ENCODE assay signal across 11 cellular contexts in the genomic region with DNA sequence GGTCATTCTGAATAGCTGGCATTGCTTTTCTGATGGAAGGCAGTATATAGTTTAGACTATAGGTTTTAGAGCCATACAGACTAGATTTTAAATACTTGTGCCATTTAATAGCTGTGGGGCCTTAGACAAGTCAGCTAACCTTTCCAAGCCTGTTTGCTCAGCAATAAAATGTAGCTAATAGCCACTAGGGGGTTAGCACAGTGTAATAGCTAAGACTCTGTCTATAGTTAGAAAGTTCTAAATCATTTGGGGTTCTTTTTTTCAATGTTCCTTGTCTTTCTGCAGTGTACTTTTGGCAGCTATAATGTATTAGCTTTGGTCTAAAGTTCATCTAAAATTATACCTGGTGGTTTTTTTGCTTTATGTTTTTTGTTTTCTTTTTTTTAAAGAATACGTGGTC. TPM values are rescaled to one million over a fixed set of nuclear protein-coding genes. Genes with fewer than 3 reads are reported as not detected.
DNase-seq lines count a peak whose midpoint lies in the region; ATAC-seq lines count a peak whose summit lies in the region.
"Had no signal": no experiment of that assay in that cellular context is flagged by ENCODE, and none has a peak within 500 bp of the region (broad histone marks: within the 10 kb centered on the region; RNA-seq: fewer than 3 reads in every experiment).

No MANE protein-coding gene starts in this region.

- ATAC-seq in activated CD8-positive, alpha-beta T cell treated with anti-CD3 and anti-CD28 coated beads, Interleukin-2, amount 10 ng/mL, durations not matched to agents 7 days and 5 days, result peak; percentile 69
- ATAC-seq in naive B cell (ENCODE audit: low read depth in 2 of 2), result peak; percentile 47 to 52
- no peak for ATAC-seq in HG02840 (IDR thresholded peaks at IDR 0.05; ENCODE audit: low FRiP score, unreplicated experiment)
- no peak for ATAC-seq in GM18502 (IDR thresholded peaks at IDR 0.05; ENCODE audit: poor library complexity, unreplicated experiment)

- POLR2A ChIA-PET in activated CD8-positive, alpha-beta T cell treated with anti-CD3 and anti-CD28 coated beads, Interleukin-2, amount 10 ng/mL, durations not matched to agents 7 days and 5 days (lab: Charles Lee), result interaction anchor here (1.0 kb wide), 1 partner anchor 78 kb away, joined by 14 read pairs; no protein-coding TSS in a partner anchor

- peak; percentile 30 for DNase-seq in DMS53 (lab: John Stamatoyannopoulos, UW)
- DNase-seq in DMS53 treated with DMSO at 0.1 percent for 48 hours (lab: John Stamatoyannopoulos, UW; ENCODE audit: unreplicated experiment), result no peak
- DNase-seq in KBM-7, result peak; percentile 16
- DNase-seq in activated CD8-positive, alpha-beta T cell treated with anti-CD3 and anti-CD28 coated beads, Interleukin-2, amount 10 ng/mL, durations not matched to agents 7 days and 5 days, result no peak
- DNase-seq in naive B cell, result no peak
- DNase-seq in stimulated activated naive CD4-positive, alpha-beta T cell treated with Interleukin-2 at 50 U/mL for 16 hours (lab: John Stamatoyannopoulos, UW), result no peak
- DNase-seq: activated naive CD8-positive, alpha-beta T cell treated with anti-CD3 and anti-CD28 coated beads, Interleukin-2, amount 10 ng/mL, durations not matched to agents 7 days and 5 days; nucleus accumbens; stimulated activated CD4-positive, alpha-beta T cell treated with anti-CD3 and anti-CD28 coated beads, Interleukin-4, amount 100 ng/mL, for 1 hour had no signal

- H3K4me3 Mint-ChIP-seq in activated CD8-positive, alpha-beta T cell treated with anti-CD3 and anti-CD28 coated beads, Interleukin-2, amount 10 ng/mL, durations not matched to agents 7 days and 5 days, result no peak overlapping the region
- H3K4me3 Mint-ChIP-seq in naive B cell, result no peak overlapping the region
- H3K4me3 Mint-ChIP-seq: activated naive CD8-positive, alpha-beta T cell treated with anti-CD3 and anti-CD28 coated beads, Interleukin-2, amount 10 ng/mL, durations not matched to agents 7 days and 5 days had no signal

- H3K27ac Mint-ChIP-seq in activated CD8-positive, alpha-beta T cell treated with anti-CD3 and anti-CD28 coated beads, Interleukin-2, amount 10 ng/mL, durations not matched to agents 7 days and 5 days, result no peak overlapping the region
- H3K27ac Mint-ChIP-seq in naive B cell, result peak overlapping the region in 1 of 6 donors; percentile 75
- H3K27ac Mint-ChIP-seq: activated naive CD8-positive, alpha-beta T cell treated with anti-CD3 and anti-CD28 coated beads, Interleukin-2, amount 10 ng/mL, durations not matched to agents 7 days and 5 days had no signal

- in situ Hi-C loops in KBM-7 (cut with MboI; ENCODE audit: low pct_unique_long_range_greater_than_20kb, low sequenced_read_pairs), result no loop called here

- H3K4me1 Mint-ChIP-seq in activated CD8-positive, alpha-beta T cell treated with anti-CD3 and anti-CD28 coated beads, Interleukin-2, amount 10 ng/mL, durations not matched to agents 7 days and 5 days (ENCODE audit: low read depth), result peaks cover 20% of the 10 kb centered on the region
- H3K4me1 Mint-ChIP-seq in naive B cell, result peaks cover 0 to 5% (median 0%) of the 10 kb centered on the region in 3 donors

- CTCF ChIA-PET in activated CD8-positive, alpha-beta T cell treated with anti-CD3 and anti-CD28 coated beads, Interleukin-2, amount 10 ng/mL, durations not matched to agents 7 days and 5 days (lab: Charles Lee), result interaction anchor here (0.6 to 1.7 kb wide), 8 partner anchors 8 to 161 kb away, joined by 3 to 8 read pairs (median 4); partner anchors contain the start of genes DDX21 and KIFBP

- no peaks in the 10 kb centered on the region for H3K9me3 Mint-ChIP-seq in activated CD8-positive, alpha-beta T cell treated with anti-CD3 and anti-CD28 coated beads, Interleukin-2, amount 10 ng/mL, durations not matched to agents 7 days and 5 days (ENCODE audit: insufficient read depth)
- H3K9me3 Mint-ChIP-seq in naive B cell, result no peaks in the 10 kb centered on the region
- H3K9me3 Mint-ChIP-seq: activated naive CD8-positive, alpha-beta T cell treated with anti-CD3 and anti-CD28 coated beads, Interleukin-2, amount 10 ng/mL, durations not matched to agents 7 days and 5 days had no signal

- peaks cover 65% of the 10 kb centered on the region for H3K36me3 Mint-ChIP-seq in activated CD8-positive, alpha-beta T cell treated with anti-CD3 and anti-CD28 coated beads, Interleukin-2, amount 10 ng/mL, durations not matched to agents 7 days and 5 days (ENCODE audit: low read depth)
- peaks cover 5 to 29% of the 10 kb centered on the region in 2 donors for H3K36me3 Mint-ChIP-seq in naive B cell

- H3K27me3 Mint-ChIP-seq in activated CD8-positive, alpha-beta T cell treated with anti-CD3 and anti-CD28 coated beads, Interleukin-2, amount 10 ng/mL, durations not matched to agents 7 days and 5 days (ENCODE audit: low read depth), result no peaks in the 10 kb centered on the region
- H3K27me3 Mint-ChIP-seq in naive B cell, result no peaks in the 10 kb centered on the region
- H3K27me3 Mint-ChIP-seq: activated naive CD8-positive, alpha-beta T cell treated with anti-CD3 and anti-CD28 coated beads, Interleukin-2, amount 10 ng/mL, durations not matched to agents 7 days and 5 days had no signal

RNA-seq across cellular contexts. Expression of gene KIFBP, which starts 7.5 kb away (rescaled TPM):
- total RNA-seq in activated CD8-positive, alpha-beta T cell treated with anti-CD3 and anti-CD28 coated beads, Interleukin-2, amount 10 ng/mL, durations not matched to agents 7 days and 5 days, result 10 to 100 TPM; 13.7 to 16.5 TPM
- polyA plus RNA-seq in naive B cell (ENCODE audit: low read depth in 6 of 6), result 1 to 10 TPM in 5 of 6 donors, not detected in 1; 2.8 to 6.9 (median 4.4) TPM

RNA-seq across cellular contexts. Expression of gene DDX21, which starts 25.1 kb away (rescaled TPM):
- 10 to 100 TPM; 94.7 to 94.9 TPM for total RNA-seq in activated CD8-positive, alpha-beta T cell treated with anti-CD3 and anti-CD28 coated beads, Interleukin-2, amount 10 ng/mL, durations not matched to agents 7 days and 5 days
- 10 to 100 TPM; 10.8 to 18.3 (median 17.1) TPM for polyA plus RNA-seq in naive B cell (ENCODE audit: low read depth in 6 of 6)

Comparison
In these comparisons a context has a peak if more than half of its experiments do, and no peak if none do; other contexts are left out.
1. DNase-seq: peak in DMS53 (single experiment) and KBM-7 (single experiment); none in DMS53 treated with DMSO at 0.1 percent for 48 hours (single experiment), activated CD8-positive, alpha-beta T cell treated with anti-CD3 and anti-CD28 coated beads, Interleukin-2, amount 10 ng/mL, durations not matched to agents 7 days and 5 days (single experiment), naive B cell (single experiment) and stimulated activated naive CD4-positive, alpha-beta T cell treated with Interleukin-2 at 50 U/mL for 16 hours (single experiment).
2. ATAC-seq: peak in activated CD8-positive, alpha-beta T cell treated with anti-CD3 and anti-CD28 coated beads, Interleukin-2, amount 10 ng/mL, durations not matched to agents 7 days and 5 days (single experiment) and naive B cell (2 of 2); none in HG02840 (single experiment) and GM18502 (single experiment).